ENCODE assay signal across 1 cellular context in genomic region chr21:39444406-39445145, GRCh38.
TF ChIP-seq lines count a peak whose summit lies in the region.

No MANE protein-coding gene starts in this region.

TF ChIP-seq in K562, 482 proteins besides CTCF, POLR2A, EP300 and RAD21:
- no peak for TF ChIP-seq BDP1 (IDR thresholded peaks at IDR 0.05; ENCODE audit: insufficient read depth, insufficient read length)
- TF ChIP-seq ZMIZ1 (IDR thresholded peaks at IDR 0.05; ENCODE audit: low read depth in 2 of 2, low read length in 2 of 2): no peak
